In genomic region chr1:236021424-236022135, GRCh38 we compare ENCODE assay signal across 14 cellular contexts. TPM values are rescaled to one million over a fixed set of nuclear protein-coding genes. Genes with fewer than 3 reads are reported as not detected.
DNase-seq lines count a peak whose midpoint lies in the region; ATAC-seq lines count a peak whose summit lies in the region.
"Had no signal": no experiment of that assay in that cellular context is flagged by ENCODE, and none has a peak within 500 bp of the region (broad histone marks: within the 10 kb centered on the region; RNA-seq: fewer than 3 reads in every experiment).

No MANE protein-coding gene starts in this region.

- peak overlapping the region; percentile 19 for H3K4me3 ChIP-seq in adipocyte (ENCODE audit: low read length)
- no peak overlapping the region for H3K4me3 ChIP-seq in rectal smooth muscle tissue (ENCODE audit: low read length)
- H3K4me3 ChIP-seq: adrenal gland, SJSA1 had no signal

- peaks cover 50% of the 10 kb centered on the region for H3K4me1 ChIP-seq in adipocyte (ENCODE audit: control insufficient read depth, insufficient read depth, low read length)
- peaks cover 9% of the 10 kb centered on the region for H3K4me1 ChIP-seq in rectal smooth muscle tissue (ENCODE audit: control insufficient read depth, insufficient read depth, low read length)
- H3K4me1 ChIP-seq: adrenal gland, SJSA1 had no signal

- ATAC-seq in Right ventricle myocardium superior (ENCODE audit: poor library complexity) (peak; percentile 38), GM21717 (IDR thresholded peaks at IDR 0.05; ENCODE audit: unreplicated experiment) (no peak), HG02884 (IDR thresholded peaks at IDR 0.05; ENCODE audit: unreplicated experiment) (no peak)

- peak overlapping the region; percentile 59 for H3K27ac ChIP-seq in rectal smooth muscle tissue (ENCODE audit: low read depth, low read length)
- H3K27ac ChIP-seq: SJSA1 had no signal

- H3K36me3 ChIP-seq in adipocyte (ENCODE audit: control insufficient read depth, insufficient read depth, low read length, severe bottlenecking): peaks cover 67% of the 10 kb centered on the region
- peaks cover 24% of the 10 kb centered on the region for H3K36me3 ChIP-seq in rectal smooth muscle tissue (ENCODE audit: control insufficient read depth, insufficient read depth, low read length)

- DNase-seq in AG08395 (ENCODE audit: low spot score): peak; percentile 36
- peak; percentile 43 for DNase-seq in adipocyte (ENCODE audit: low read depth)
- DNase-seq in Right ventricle myocardium superior: no peak
- no peak for DNase-seq in EL
- DNase-seq in DMS79 treated with DMSO at 0.1 percent for 48 hours (lab: John Stamatoyannopoulos, UW): no peak
- DNase-seq: ACHN, DMS53, NCI-H146, trophoblast cell had no signal

- H3K27me3 ChIP-seq in adipocyte (replicated peaks; ENCODE audit: control insufficient read depth, insufficient read depth, low read length): no peaks in the 10 kb centered on the region
- H3K27me3 ChIP-seq in rectal smooth muscle tissue (ENCODE audit: control insufficient read depth, insufficient read depth, low read length): no peaks in the 10 kb centered on the region
- H3K27me3 ChIP-seq: adrenal gland, SJSA1 had no signal

- no peaks in the 10 kb centered on the region for H3K9me3 ChIP-seq in adipocyte (ENCODE audit: control insufficient read depth, low read length)
- H3K9me3 ChIP-seq: adrenal gland, SJSA1 had no signal

- H3K9ac ChIP-seq in adipocyte (ENCODE audit: low read length) (peak overlapping the region; percentile 74), rectal smooth muscle tissue (ENCODE audit: low read length) (no peak overlapping the region)

- intact Hi-C loops in Right ventricle myocardium superior (cut with DNase I): no loop called here

RNA-seq across cellular contexts. Expression of gene NID1, which starts 43.3 kb away (rescaled TPM):
- 51.2 TPM for total RNA-seq in Right ventricle myocardium superior

Comparison
In these comparisons a context has a peak if more than half of its experiments do, and no peak if none do; other contexts are left out.
1. DNase-seq: peak in AG08395 (single experiment) and adipocyte (single experiment); none in Right ventricle myocardium superior (single experiment), EL (single experiment) and DMS79 treated with DMSO at 0.1 percent for 48 hours (single experiment).